Comparison of ENCODE assay signal across 8 cellular contexts in genomic region chr16:56860226-56861020, GRCh38. TPM values are rescaled to one million over a fixed set of nuclear protein-coding genes. Genes with fewer than 3 reads are reported as not detected.
DNase-seq lines count a peak whose midpoint lies in the region; ATAC-seq, FAIRE-seq and TF ChIP-seq lines count a peak whose summit lies in the region.
"Had no signal": no experiment of that assay in that cellular context is flagged by ENCODE, and none has a peak within 500 bp of the region (broad histone marks: within the 10 kb centered on the region; RNA-seq: fewer than 3 reads in every experiment).

No MANE protein-coding gene starts in this region.

- H3K4me1 ChIP-seq in small intestine (ENCODE audit: control insufficient read depth in 2 of 2, insufficient read depth in 1 of 2, low read depth in 1 of 2, low read length in 1 of 2) (no peaks in the 10 kb centered on the region), breast epithelium (no peaks in the 10 kb centered on the region)

- H3K27me3 ChIP-seq in small intestine (ENCODE audit: control insufficient read depth in 2 of 2, insufficient read depth in 2 of 2, low read length in 2 of 2) (no peaks in the 10 kb centered on the region), breast epithelium (no peaks in the 10 kb centered on the region)
- H3K27me3 ChIP-seq: SJSA1 had no signal

- intact Hi-C loops in breast epithelium (cut with DNase I; ENCODE audit: low total_unique reads), result no loop called here

- no peaks in the 10 kb centered on the region for H3K36me3 Mint-ChIP-seq in activated T-cell treated with anti-CD3 and anti-CD28 coated beads, Interleukin-2, amount 50 U/mL, for 4 hours (ENCODE audit: insufficient read depth)

- ATAC-seq in GM19455 (IDR thresholded peaks at IDR 0.05; ENCODE audit: unreplicated experiment), result peak; percentile 86
- peak; percentile 63 for ATAC-seq in HG03354 (IDR thresholded peaks at IDR 0.05; ENCODE audit: poor library complexity, severe bottlenecking, unreplicated experiment)
- peak; percentile 62 to 79 for ATAC-seq in activated T-cell treated with anti-CD3 and anti-CD28 coated beads, Interleukin-2, amount 50 U/mL, for 4 hours
- ATAC-seq in HG03439 (IDR thresholded peaks at IDR 0.05; ENCODE audit: unreplicated experiment), result no peak

- no peaks in the 10 kb centered on the region for H3K27me3 Mint-ChIP-seq in activated T-cell treated with anti-CD3 and anti-CD28 coated beads, Interleukin-2, amount 50 U/mL, for 4 hours (ENCODE audit: low read depth)

- H3K4me3 ChIP-seq in small intestine (ENCODE audit: low read depth in 1 of 2, low read length in 2 of 2) (no peak overlapping the region), breast epithelium (no peak overlapping the region)
- H3K4me3 ChIP-seq: SJSA1 had no signal

- H3K4me3 Mint-ChIP-seq in activated T-cell treated with anti-CD3 and anti-CD28 coated beads, Interleukin-2, amount 50 U/mL, for 4 hours, result peak overlapping the region; percentile 58

- peaks cover 53% of the 10 kb centered on the region for H3K4me1 Mint-ChIP-seq in activated T-cell treated with anti-CD3 and anti-CD28 coated beads, Interleukin-2, amount 50 U/mL, for 4 hours (ENCODE audit: low read depth)

- H3K27ac ChIP-seq in small intestine (ENCODE audit: low read depth in 1 of 2, low read length in 1 of 2) (peak overlapping the region in 1 of 2 donors; percentile 20), breast epithelium (no peak overlapping the region)
- H3K27ac ChIP-seq: SJSA1 had no signal

- no peak for TF ChIP-seq CTCF in breast epithelium (IDR thresholded peaks at IDR 0.05)

- H3K9me3 ChIP-seq in small intestine (ENCODE audit: control insufficient read depth, low read depth), result no peaks in the 10 kb centered on the region
- H3K9me3 ChIP-seq in breast epithelium, result no peaks in the 10 kb centered on the region
- H3K9me3 ChIP-seq: SJSA1 had no signal

- H3K9me3 Mint-ChIP-seq in activated T-cell treated with anti-CD3 and anti-CD28 coated beads, Interleukin-2, amount 50 U/mL, for 4 hours, result no peaks in the 10 kb centered on the region

- H3K36me3 ChIP-seq in small intestine (ENCODE audit: control insufficient read depth in 2 of 2, insufficient read depth in 2 of 2, low read length in 2 of 2) (no peaks in the 10 kb centered on the region), breast epithelium (no peaks in the 10 kb centered on the region)
- H3K36me3 ChIP-seq: SJSA1 had no signal

- 63 to 84% (median 64%) methylated on average over 9 of the region's 9 CpGs for WGBS in small intestine, 3 donors

- DNase-seq in activated T-cell treated with anti-CD3 and anti-CD28 coated beads, Interleukin-2, amount 50 U/mL, for 4 hours, result no peak
- DNase-seq in small intestine (peak; percentile 19), breast epithelium (ENCODE audit: low spot score in 2 of 2) (no peak), UCSD-AML1 (lab: John Stamatoyannopoulos, UW; ENCODE audit: unreplicated experiment) (no peak)

- FAIRE-seq in small intestine (lab: Jason Lieb, UNC), result no peak

- no peak for TF ChIP-seq POLR2A in breast epithelium (IDR thresholded peaks at IDR 0.05)

RNA-seq across cellular contexts. Expression of gene SLC12A3, which starts 4.6 kb away (rescaled TPM):
- not detected for total RNA-seq in activated T-cell treated with anti-CD3 and anti-CD28 coated beads, Interleukin-2, amount 50 U/mL, for 4 hours
- polyA plus RNA-seq in small intestine, result under 1 TPM in 1 of 3 donors, not detected in 2; 0.04 TPM
- not detected for total RNA-seq in breast epithelium
- total RNA-seq: SJSA1 had no signal
